ENCODE assay signal across 1 cellular context in the genomic region with DNA sequence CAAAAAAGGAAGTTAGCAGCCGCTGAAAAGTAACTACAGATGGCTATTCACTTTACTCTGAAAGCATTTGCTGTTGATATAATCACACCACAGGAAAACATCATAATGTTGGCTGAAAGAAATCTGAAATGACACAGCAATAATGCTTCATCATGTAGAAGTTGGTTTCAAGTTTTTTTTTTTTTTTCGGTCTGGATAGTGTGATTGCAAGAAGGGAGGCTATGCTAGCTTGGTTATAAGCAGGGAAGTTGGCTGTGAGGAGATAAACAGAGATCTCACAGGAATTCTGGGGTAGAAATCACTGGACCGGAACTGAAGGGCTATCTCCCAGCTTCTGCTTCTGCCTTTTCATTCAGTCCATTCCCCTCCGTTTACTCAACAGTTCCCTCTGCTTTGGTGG.
TF ChIP-seq lines count a peak whose summit lies in the region.

No MANE protein-coding gene starts in this region.

TF ChIP-seq in K562, 482 proteins besides CTCF, POLR2A, EP300 and RAD21 (continued from another document and continues in another):
- no peak for TF ChIP-seq ZNF780A (CRISPR knock-in tag; IDR thresholded peaks at IDR 0.05)
- no peak for TF ChIP-seq ZNF224 (CRISPR knock-in tag; IDR thresholded peaks at IDR 0.05)
- TF ChIP-seq ZNF253 (CRISPR knock-in tag; conservative IDR thresholded peaks at IDR 0.05) = no peak
- TF ChIP-seq, protein P1, sequence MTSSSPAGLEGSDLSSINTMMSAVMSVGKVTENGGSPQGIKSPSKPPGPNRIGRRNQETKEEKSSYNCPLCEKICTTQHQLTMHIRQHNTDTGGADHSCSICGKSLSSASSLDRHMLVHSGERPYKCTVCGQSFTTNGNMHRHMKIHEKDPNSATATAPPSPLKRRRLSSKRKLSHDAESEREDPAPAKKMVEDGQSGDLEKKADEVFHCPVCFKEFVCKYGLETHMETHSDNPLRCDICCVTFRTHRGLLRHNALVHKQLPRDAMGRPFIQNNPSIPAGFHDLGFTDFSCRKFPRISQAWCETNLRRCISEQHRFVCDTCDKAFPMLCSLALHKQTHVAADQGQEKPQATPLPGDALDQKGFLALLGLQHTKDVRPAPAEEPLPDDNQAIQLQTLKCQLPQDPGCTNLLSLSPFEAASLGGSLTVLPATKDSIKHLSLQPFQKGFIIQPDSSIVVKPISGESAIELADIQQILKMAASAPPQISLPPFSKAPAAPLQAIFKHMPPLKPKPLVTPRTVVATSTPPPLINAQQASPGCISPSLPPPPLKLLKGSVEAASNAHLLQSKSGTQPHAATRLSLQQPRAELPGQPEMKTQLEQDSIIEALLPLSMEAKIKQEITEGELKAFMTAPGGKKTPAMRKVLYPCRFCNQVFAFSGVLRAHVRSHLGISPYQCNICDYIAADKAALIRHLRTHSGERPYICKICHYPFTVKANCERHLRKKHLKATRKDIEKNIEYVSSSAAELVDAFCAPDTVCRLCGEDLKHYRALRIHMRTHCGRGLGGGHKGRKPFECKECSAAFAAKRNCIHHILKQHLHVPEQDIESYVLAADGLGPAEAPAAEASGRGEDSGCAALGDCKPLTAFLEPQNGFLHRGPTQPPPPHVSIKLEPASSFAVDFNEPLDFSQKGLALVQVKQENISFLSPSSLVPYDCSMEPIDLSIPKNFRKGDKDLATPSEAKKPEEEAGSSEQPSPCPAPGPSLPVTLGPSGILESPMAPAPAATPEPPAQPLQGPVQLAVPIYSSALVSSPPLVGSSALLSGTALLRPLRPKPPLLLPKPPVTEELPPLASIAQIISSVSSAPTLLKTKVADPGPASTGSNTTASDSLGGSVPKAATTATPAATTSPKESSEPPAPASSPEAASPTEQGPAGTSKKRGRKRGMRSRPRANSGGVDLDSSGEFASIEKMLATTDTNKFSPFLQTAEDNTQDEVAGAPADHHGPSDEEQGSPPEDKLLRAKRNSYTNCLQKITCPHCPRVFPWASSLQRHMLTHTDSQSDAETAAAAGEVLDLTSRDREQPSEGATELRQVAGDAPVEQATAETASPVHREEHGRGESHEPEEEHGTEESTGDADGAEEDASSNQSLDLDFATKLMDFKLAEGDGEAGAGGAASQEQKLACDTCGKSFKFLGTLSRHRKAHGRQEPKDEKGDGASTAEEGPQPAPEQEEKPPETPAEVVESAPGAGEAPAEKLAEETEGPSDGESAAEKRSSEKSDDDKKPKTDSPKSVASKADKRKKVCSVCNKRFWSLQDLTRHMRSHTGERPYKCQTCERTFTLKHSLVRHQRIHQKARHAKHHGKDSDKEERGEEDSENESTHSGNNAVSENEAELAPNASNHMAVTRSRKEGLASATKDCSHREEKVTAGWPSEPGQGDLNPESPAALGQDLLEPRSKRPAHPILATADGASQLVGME (CRISPR knock-in tag; IDR thresholded peaks at IDR 0.05) = no peak
- TF ChIP-seq TCF7L2 (IDR thresholded peaks at IDR 0.05; ENCODE audit: low read depth, low read length) = no peak
- TF ChIP-seq EWSR1 (IDR thresholded peaks at IDR 0.05; ENCODE audit: borderline replicate concordance, low read depth, partially characterized antibody) = no peak
- TF ChIP-seq, protein P2, sequence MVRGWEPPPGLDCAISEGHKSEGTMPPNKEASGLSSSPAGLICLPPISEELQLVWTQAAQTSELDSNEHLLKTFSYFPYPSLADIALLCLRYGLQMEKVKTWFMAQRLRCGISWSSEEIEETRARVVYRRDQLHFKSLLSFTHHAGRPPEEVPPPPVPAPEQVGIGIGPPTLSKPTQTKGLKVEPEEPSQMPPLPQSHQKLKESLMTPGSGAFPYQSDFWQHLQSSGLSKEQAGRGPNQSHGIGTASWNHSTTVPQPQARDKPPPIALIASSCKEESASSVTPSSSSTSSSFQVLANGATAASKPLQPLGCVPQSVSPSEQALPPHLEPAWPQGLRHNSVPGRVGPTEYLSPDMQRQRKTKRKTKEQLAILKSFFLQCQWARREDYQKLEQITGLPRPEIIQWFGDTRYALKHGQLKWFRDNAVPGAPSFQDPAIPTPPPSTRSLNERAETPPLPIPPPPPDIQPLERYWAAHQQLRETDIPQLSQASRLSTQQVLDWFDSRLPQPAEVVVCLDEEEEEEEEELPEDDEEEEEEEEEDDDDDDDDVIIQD (CRISPR knock-in tag; IDR thresholded peaks at IDR 0.05) = no peak
- no peak for TF ChIP-seq STAG1 (CRISPR knock-in tag; IDR thresholded peaks at IDR 0.05; ENCODE audit: borderline replicate concordance)
- TF ChIP-seq DMBX1 (CRISPR knock-in tag; IDR thresholded peaks at IDR 0.05; ENCODE audit: borderline replicate concordance) = no peak
- peak; percentile 80 to 95 for TF ChIP-seq FOXK2 (conservative IDR thresholded peaks at IDR 0.05 in 1 of 2, IDR thresholded peaks at IDR 0.05 in 1 of 2; ENCODE audit: low read depth in 2 of 2)
- TF ChIP-seq, protein P3, sequence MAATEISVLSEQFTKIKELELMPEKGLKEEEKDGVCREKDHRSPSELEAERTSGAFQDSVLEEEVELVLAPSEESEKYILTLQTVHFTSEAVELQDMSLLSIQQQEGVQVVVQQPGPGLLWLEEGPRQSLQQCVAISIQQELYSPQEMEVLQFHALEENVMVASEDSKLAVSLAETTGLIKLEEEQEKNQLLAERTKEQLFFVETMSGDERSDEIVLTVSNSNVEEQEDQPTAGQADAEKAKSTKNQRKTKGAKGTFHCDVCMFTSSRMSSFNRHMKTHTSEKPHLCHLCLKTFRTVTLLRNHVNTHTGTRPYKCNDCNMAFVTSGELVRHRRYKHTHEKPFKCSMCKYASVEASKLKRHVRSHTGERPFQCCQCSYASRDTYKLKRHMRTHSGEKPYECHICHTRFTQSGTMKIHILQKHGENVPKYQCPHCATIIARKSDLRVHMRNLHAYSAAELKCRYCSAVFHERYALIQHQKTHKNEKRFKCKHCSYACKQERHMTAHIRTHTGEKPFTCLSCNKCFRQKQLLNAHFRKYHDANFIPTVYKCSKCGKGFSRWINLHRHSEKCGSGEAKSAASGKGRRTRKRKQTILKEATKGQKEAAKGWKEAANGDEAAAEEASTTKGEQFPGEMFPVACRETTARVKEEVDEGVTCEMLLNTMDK (IDR thresholded peaks at IDR 0.05; ENCODE audit: borderline replicate concordance, insufficient read depth, low read depth, low read length, poor library complexity, severe bottlenecking) = no peak
- TF ChIP-seq, protein P4, sequence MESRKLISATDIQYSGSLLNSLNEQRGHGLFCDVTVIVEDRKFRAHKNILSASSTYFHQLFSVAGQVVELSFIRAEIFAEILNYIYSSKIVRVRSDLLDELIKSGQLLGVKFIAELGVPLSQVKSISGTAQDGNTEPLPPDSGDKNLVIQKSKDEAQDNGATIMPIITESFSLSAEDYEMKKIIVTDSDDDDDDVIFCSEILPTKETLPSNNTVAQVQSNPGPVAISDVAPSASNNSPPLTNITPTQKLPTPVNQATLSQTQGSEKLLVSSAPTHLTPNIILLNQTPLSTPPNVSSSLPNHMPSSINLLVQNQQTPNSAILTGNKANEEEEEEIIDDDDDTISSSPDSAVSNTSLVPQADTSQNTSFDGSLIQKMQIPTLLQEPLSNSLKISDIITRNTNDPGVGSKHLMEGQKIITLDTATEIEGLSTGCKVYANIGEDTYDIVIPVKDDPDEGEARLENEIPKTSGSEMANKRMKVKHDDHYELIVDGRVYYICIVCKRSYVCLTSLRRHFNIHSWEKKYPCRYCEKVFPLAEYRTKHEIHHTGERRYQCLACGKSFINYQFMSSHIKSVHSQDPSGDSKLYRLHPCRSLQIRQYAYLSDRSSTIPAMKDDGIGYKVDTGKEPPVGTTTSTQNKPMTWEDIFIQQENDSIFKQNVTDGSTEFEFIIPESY (CRISPR knock-in tag; IDR thresholded peaks at IDR 0.05) = no peak
- TF ChIP-seq MTA2 (IDR thresholded peaks at IDR 0.05; ENCODE audit: low read depth) = peak; percentile 82
- TF ChIP-seq HMG20A (CRISPR knock-in tag; conservative IDR thresholded peaks at IDR 0.05) = no peak
- no peak for TF ChIP-seq ZNF717 (CRISPR knock-in tag; IDR thresholded peaks at IDR 0.05)
- TF ChIP-seq SMAD4 (CRISPR knock-in tag; conservative IDR thresholded peaks at IDR 0.05) = peak; percentile 67
- TF ChIP-seq NFIX (CRISPR knock-in tag; IDR thresholded peaks at IDR 0.05; ENCODE audit: low read depth) = no peak
- peak; percentile 25; the same call in 1 of the 2 replicates for TF ChIP-seq CEBPB (tag; IDR thresholded peaks at IDR 0.05)
- no peak for TF ChIP-seq ZNF165 (CRISPR knock-in tag; IDR thresholded peaks at IDR 0.05; ENCODE audit: borderline replicate concordance)
- TF ChIP-seq RNF2 (IDR thresholded peaks at IDR 0.05) = peak; percentile 37; the same call in 1 of the 2 replicates
- TF ChIP-seq, protein P5, sequence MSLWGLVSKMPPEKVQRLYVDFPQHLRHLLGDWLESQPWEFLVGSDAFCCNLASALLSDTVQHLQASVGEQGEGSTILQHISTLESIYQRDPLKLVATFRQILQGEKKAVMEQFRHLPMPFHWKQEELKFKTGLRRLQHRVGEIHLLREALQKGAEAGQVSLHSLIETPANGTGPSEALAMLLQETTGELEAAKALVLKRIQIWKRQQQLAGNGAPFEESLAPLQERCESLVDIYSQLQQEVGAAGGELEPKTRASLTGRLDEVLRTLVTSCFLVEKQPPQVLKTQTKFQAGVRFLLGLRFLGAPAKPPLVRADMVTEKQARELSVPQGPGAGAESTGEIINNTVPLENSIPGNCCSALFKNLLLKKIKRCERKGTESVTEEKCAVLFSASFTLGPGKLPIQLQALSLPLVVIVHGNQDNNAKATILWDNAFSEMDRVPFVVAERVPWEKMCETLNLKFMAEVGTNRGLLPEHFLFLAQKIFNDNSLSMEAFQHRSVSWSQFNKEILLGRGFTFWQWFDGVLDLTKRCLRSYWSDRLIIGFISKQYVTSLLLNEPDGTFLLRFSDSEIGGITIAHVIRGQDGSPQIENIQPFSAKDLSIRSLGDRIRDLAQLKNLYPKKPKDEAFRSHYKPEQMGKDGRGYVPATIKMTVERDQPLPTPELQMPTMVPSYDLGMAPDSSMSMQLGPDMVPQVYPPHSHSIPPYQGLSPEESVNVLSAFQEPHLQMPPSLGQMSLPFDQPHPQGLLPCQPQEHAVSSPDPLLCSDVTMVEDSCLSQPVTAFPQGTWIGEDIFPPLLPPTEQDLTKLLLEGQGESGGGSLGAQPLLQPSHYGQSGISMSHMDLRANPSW (CRISPR knock-in tag; IDR thresholded peaks at IDR 0.05) = no peak
- peak; percentile 51; the same call in 1 of the 2 replicates for TF ChIP-seq ATF7 (IDR thresholded peaks at IDR 0.05)
- TF ChIP-seq, protein P6, sequence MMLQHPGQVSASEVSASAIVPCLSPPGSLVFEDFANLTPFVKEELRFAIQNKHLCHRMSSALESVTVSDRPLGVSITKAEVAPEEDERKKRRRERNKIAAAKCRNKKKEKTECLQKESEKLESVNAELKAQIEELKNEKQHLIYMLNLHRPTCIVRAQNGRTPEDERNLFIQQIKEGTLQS (IDR thresholded peaks at IDR 0.05) = no peak
- TF ChIP-seq, protein P6 (CRISPR knock-in tag; conservative IDR thresholded peaks at IDR 0.05) = no peak
- TF ChIP-seq FOXJ3 (CRISPR knock-in tag; IDR thresholded peaks at IDR 0.05) = no peak
- TF ChIP-seq CAMTA2 (CRISPR knock-in tag; conservative IDR thresholded peaks at IDR 0.05) = no peak
- no peak for TF ChIP-seq GTF2F1 (IDR thresholded peaks at IDR 0.05; ENCODE audit: low read depth, low read length)
- no peak for TF ChIP-seq RAD51 (IDR thresholded peaks at IDR 0.05; ENCODE audit: borderline replicate concordance, low read depth)
- TF ChIP-seq MTA3 (IDR thresholded peaks at IDR 0.05; ENCODE audit: borderline replicate concordance) = 0 out of 2 replicates have a peak, but pooled peaks have one; percentile 43
- no peak for TF ChIP-seq ZBTB7A (IDR thresholded peaks at IDR 0.05; ENCODE audit: borderline replicate concordance, control insufficient read depth, low read depth, low read length)
- TF ChIP-seq, protein P7, sequence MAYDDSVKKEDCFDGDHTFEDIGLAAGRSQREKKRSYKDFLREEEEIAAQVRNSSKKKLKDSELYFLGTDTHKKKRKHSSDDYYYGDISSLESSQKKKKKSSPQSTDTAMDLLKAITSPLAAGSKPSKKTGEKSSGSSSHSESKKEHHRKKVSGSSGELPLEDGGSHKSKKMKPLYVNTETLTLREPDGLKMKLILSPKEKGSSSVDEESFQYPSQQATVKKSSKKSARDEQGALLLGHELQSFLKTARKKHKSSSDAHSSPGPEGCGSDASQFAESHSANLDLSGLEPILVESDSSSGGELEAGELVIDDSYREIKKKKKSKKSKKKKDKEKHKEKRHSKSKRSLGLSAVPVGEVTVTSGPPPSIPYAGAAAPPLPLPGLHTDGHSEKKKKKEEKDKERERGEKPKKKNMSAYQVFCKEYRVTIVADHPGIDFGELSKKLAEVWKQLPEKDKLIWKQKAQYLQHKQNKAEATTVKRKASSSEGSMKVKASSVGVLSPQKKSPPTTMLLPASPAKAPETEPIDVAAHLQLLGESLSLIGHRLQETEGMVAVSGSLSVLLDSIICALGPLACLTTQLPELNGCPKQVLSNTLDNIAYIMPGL (CRISPR knock-in tag; IDR thresholded peaks at IDR 0.05) = no peak
- no peak for TF ChIP-seq ZNF764 (CRISPR knock-in tag; IDR thresholded peaks at IDR 0.05; ENCODE audit: low read depth)
- TF ChIP-seq ASH1L (IDR thresholded peaks at IDR 0.05; ENCODE audit: borderline replicate concordance, low read depth, partially characterized antibody) = no peak
- peak; percentile 51 for TF ChIP-seq FOSL1 (tag; conservative IDR thresholded peaks at IDR 0.05)
- TF ChIP-seq ZNF24 (IDR thresholded peaks at IDR 0.05) = 0 out of 2 replicates have a peak, but pooled peaks have one; percentile 55
- TF ChIP-seq HNRNPL (IDR thresholded peaks at IDR 0.05; ENCODE audit: low read depth, low read length) = no peak
- no peak for TF ChIP-seq FOXJ2 (tag; IDR thresholded peaks at IDR 0.05)
- 0 out of 2 replicates have a peak, but pooled peaks have one; percentile 34 for TF ChIP-seq L3MBTL2 (IDR thresholded peaks at IDR 0.05)
- TF ChIP-seq, protein P8, sequence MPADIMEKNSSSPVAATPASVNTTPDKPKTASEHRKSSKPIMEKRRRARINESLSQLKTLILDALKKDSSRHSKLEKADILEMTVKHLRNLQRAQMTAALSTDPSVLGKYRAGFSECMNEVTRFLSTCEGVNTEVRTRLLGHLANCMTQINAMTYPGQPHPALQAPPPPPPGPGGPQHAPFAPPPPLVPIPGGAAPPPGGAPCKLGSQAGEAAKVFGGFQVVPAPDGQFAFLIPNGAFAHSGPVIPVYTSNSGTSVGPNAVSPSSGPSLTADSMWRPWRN (IDR thresholded peaks at IDR 0.05; ENCODE audit: low read depth) = 0 out of 2 replicates have a peak, but pooled peaks have one; percentile 60
- no peak for TF ChIP-seq NELFE (IDR thresholded peaks at IDR 0.05; ENCODE audit: insufficient read depth, insufficient read length)
- TF ChIP-seq, protein P9, sequence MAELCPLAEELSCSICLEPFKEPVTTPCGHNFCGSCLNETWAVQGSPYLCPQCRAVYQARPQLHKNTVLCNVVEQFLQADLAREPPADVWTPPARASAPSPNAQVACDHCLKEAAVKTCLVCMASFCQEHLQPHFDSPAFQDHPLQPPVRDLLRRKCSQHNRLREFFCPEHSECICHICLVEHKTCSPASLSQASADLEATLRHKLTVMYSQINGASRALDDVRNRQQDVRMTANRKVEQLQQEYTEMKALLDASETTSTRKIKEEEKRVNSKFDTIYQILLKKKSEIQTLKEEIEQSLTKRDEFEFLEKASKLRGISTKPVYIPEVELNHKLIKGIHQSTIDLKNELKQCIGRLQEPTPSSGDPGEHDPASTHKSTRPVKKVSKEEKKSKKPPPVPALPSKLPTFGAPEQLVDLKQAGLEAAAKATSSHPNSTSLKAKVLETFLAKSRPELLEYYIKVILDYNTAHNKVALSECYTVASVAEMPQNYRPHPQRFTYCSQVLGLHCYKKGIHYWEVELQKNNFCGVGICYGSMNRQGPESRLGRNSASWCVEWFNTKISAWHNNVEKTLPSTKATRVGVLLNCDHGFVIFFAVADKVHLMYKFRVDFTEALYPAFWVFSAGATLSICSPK (IDR thresholded peaks at IDR 0.05; ENCODE audit: borderline replicate concordance) = no peak
- TF ChIP-seq NONO (IDR thresholded peaks at IDR 0.05; ENCODE audit: low read depth in 2 of 2, low read length in 1 of 2) = no peak
- TF ChIP-seq ZNF696 (CRISPR knock-in tag; conservative IDR thresholded peaks at IDR 0.05) = no peak
